In the genomic region with DNA sequence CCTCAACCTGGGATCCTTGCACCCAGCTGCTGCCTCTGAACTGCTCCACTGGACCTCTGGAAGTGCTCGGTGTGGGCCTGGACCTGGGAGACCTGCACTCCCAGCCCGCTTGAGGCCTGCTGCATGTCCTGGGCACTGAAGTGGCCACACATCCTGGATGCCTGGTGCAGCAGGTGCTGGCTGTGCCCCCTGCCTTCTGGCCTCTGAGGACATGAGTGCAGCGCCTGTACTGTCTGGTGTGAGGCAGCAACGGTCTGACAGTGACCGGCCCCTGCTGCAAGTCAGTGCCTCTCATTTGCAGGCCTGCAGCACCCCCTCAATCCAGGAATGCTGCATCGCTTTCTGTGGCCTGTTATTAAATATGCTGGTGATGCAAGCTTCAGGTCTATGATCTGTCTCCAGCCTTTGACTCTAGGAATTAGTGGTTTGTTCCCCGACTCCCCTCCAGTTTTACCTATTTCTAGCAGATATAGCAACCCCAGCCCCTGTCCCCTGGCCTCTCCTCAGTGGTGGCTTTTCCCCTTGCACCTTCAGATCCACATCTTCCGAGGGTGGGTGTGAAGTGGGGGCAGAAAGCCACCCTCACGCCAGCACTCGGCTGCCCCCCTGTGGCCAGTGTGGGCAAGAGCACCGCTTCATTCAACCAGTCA, we compare ENCODE assay signal across 1 cellular context.
TF ChIP-seq lines count a peak whose summit lies in the region.

No MANE protein-coding gene starts in this region.

TF ChIP-seq in K562, 482 proteins besides CTCF, POLR2A, EP300 and RAD21 (continued from another document):
- TF ChIP-seq, protein P1, sequence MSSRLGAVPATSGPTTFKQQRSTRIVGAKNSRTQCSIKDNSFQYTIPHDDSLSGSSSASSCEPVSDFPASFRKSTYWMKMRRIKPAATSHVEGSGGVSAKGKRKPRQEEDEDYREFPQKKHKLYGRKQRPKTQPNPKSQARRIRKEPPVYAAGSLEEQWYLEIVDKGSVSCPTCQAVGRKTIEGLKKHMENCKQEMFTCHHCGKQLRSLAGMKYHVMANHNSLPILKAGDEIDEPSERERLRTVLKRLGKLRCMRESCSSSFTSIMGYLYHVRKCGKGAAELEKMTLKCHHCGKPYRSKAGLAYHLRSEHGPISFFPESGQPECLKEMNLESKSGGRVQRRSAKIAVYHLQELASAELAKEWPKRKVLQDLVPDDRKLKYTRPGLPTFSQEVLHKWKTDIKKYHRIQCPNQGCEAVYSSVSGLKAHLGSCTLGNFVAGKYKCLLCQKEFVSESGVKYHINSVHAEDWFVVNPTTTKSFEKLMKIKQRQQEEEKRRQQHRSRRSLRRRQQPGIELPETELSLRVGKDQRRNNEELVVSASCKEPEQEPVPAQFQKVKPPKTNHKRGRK (tag; IDR thresholded peaks at IDR 0.05), result no peak
- no peak for TF ChIP-seq ZSCAN32 (CRISPR knock-in tag; IDR thresholded peaks at IDR 0.05)
- peak; percentile 62 for TF ChIP-seq EGR1 (conservative IDR thresholded peaks at IDR 0.05)
- TF ChIP-seq, protein P2, sequence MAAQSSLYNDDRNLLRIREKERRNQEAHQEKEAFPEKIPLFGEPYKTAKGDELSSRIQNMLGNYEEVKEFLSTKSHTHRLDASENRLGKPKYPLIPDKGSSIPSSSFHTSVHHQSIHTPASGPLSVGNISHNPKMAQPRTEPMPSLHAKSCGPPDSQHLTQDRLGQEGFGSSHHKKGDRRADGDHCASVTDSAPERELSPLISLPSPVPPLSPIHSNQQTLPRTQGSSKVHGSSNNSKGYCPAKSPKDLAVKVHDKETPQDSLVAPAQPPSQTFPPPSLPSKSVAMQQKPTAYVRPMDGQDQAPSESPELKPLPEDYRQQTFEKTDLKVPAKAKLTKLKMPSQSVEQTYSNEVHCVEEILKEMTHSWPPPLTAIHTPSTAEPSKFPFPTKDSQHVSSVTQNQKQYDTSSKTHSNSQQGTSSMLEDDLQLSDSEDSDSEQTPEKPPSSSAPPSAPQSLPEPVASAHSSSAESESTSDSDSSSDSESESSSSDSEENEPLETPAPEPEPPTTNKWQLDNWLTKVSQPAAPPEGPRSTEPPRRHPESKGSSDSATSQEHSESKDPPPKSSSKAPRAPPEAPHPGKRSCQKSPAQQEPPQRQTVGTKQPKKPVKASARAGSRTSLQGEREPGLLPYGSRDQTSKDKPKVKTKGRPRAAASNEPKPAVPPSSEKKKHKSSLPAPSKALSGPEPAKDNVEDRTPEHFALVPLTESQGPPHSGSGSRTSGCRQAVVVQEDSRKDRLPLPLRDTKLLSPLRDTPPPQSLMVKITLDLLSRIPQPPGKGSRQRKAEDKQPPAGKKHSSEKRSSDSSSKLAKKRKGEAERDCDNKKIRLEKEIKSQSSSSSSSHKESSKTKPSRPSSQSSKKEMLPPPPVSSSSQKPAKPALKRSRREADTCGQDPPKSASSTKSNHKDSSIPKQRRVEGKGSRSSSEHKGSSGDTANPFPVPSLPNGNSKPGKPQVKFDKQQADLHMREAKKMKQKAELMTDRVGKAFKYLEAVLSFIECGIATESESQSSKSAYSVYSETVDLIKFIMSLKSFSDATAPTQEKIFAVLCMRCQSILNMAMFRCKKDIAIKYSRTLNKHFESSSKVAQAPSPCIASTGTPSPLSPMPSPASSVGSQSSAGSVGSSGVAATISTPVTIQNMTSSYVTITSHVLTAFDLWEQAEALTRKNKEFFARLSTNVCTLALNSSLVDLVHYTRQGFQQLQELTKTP (IDR thresholded peaks at IDR 0.05; ENCODE audit: low read depth in 1 of 2, partially characterized antibody in 2 of 2), result no peak
- TF ChIP-seq RCOR1 (IDR thresholded peaks at IDR 0.05; ENCODE audit: borderline replicate concordance in 1 of 2, low read depth in 2 of 2, low read length in 2 of 2), result peak in 1 of 2 experiments; percentile 25; a peak in 1 of 4 replicates
- TF ChIP-seq ETV6 (IDR thresholded peaks at IDR 0.05; ENCODE audit: borderline replicate concordance in 1 of 2, low read depth in 2 of 2, low read length in 1 of 2), result no peak
- no peak for TF ChIP-seq ETV6 (CRISPR knock-in tag; IDR thresholded peaks at IDR 0.05; ENCODE audit: borderline replicate concordance)
- peak; percentile 63 to 84 for TF ChIP-seq MAZ (CRISPR knock-in tag; conservative IDR thresholded peaks at IDR 0.05 in 1 of 2, IDR thresholded peaks at IDR 0.05 in 1 of 2)
- TF ChIP-seq, protein P3, sequence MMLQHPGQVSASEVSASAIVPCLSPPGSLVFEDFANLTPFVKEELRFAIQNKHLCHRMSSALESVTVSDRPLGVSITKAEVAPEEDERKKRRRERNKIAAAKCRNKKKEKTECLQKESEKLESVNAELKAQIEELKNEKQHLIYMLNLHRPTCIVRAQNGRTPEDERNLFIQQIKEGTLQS (IDR thresholded peaks at IDR 0.05), result peak; percentile 79
- TF ChIP-seq, protein P3 (CRISPR knock-in tag; conservative IDR thresholded peaks at IDR 0.05), result no peak
- no peak for TF ChIP-seq ZNF668 (CRISPR knock-in tag; IDR thresholded peaks at IDR 0.05)
- no peak for TF ChIP-seq THRAP3 (IDR thresholded peaks at IDR 0.05; ENCODE audit: borderline replicate concordance)
- no peak for TF ChIP-seq FOXA1 (IDR thresholded peaks at IDR 0.05; ENCODE audit: borderline replicate concordance)
- no peak for TF ChIP-seq ZNF239 (CRISPR knock-in tag; IDR thresholded peaks at IDR 0.05)
- TF ChIP-seq, protein P4, sequence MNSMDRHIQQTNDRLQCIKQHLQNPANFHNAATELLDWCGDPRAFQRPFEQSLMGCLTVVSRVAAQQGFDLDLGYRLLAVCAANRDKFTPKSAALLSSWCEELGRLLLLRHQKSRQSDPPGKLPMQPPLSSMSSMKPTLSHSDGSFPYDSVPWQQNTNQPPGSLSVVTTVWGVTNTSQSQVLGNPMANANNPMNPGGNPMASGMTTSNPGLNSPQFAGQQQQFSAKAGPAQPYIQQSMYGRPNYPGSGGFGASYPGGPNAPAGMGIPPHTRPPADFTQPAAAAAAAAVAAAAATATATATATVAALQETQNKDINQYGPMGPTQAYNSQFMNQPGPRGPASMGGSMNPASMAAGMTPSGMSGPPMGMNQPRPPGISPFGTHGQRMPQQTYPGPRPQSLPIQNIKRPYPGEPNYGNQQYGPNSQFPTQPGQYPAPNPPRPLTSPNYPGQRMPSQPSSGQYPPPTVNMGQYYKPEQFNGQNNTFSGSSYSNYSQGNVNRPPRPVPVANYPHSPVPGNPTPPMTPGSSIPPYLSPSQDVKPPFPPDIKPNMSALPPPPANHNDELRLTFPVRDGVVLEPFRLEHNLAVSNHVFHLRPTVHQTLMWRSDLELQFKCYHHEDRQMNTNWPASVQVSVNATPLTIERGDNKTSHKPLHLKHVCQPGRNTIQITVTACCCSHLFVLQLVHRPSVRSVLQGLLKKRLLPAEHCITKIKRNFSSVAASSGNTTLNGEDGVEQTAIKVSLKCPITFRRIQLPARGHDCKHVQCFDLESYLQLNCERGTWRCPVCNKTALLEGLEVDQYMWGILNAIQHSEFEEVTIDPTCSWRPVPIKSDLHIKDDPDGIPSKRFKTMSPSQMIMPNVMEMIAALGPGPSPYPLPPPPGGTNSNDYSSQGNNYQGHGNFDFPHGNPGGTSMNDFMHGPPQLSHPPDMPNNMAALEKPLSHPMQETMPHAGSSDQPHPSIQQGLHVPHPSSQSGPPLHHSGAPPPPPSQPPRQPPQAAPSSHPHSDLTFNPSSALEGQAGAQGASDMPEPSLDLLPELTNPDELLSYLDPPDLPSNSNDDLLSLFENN (IDR thresholded peaks at IDR 0.05; ENCODE audit: low read depth in 2 of 2, low read length in 2 of 2), result 0 out of 4 replicates have a peak, but pooled peaks of 1 of the 2 experiments have one; percentile 22
- TF ChIP-seq IRF2 (CRISPR knock-in tag; IDR thresholded peaks at IDR 0.05), result no peak
- TF ChIP-seq CTBP1 (IDR thresholded peaks at IDR 0.05; ENCODE audit: borderline replicate concordance), result peak; percentile 32; the same call in 1 of the 2 replicates
- TF ChIP-seq DNMT1 (IDR thresholded peaks at IDR 0.05), result no peak
- TF ChIP-seq XRCC5 (IDR thresholded peaks at IDR 0.05; ENCODE audit: low read depth, low read length), result 0 out of 2 replicates have a peak, but pooled peaks have one; percentile 24
- peak; percentile 86 for TF ChIP-seq CC2D1A (IDR thresholded peaks at IDR 0.05)
- TF ChIP-seq, protein P5, sequence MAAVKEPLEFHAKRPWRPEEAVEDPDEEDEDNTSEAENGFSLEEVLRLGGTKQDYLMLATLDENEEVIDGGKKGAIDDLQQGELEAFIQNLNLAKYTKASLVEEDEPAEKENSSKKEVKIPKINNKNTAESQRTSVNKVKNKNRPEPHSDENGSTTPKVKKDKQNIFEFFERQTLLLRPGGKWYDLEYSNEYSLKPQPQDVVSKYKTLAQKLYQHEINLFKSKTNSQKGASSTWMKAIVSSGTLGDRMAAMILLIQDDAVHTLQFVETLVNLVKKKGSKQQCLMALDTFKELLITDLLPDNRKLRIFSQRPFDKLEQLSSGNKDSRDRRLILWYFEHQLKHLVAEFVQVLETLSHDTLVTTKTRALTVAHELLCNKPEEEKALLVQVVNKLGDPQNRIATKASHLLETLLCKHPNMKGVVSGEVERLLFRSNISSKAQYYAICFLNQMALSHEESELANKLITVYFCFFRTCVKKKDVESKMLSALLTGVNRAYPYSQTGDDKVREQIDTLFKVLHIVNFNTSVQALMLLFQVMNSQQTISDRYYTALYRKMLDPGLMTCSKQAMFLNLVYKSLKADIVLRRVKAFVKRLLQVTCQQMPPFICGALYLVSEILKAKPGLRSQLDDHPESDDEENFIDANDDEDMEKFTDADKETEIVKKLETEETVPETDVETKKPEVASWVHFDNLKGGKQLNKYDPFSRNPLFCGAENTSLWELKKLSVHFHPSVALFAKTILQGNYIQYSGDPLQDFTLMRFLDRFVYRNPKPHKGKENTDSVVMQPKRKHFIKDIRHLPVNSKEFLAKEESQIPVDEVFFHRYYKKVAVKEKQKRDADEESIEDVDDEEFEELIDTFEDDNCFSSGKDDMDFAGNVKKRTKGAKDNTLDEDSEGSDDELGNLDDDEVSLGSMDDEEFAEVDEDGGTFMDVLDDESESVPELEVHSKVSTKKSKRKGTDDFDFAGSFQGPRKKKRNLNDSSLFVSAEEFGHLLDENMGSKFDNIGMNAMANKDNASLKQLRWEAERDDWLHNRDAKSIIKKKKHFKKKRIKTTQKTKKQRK (IDR thresholded peaks at IDR 0.05; ENCODE audit: borderline replicate concordance, low read depth, low read length), result no peak
